ENCODE assay signal across 8 cellular contexts in the genomic region with DNA sequence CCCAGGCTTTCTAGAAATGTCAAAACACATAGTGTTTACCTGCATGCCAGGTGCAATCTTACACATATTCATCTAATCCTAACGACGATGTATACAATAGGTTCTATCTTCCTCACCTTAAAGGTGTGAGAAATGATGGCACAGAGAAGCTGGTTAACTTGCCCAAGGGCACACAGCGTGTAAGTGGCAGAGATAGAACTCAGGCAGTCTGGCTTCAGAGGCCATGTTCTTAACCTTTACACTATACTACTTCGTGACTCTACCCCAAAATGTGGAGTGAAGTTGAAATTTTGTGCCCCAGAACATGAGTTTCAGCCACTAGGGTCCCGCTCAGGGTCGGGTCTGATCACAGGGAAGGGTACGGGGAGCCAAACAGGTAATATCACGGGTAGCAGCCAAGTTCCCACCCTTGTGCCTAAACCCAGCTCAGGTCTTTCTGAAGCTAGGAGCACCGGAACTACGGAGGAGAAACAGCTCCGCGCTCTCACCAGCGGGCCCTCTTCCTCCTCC. TPM values are rescaled to one million over a fixed set of nuclear protein-coding genes. Genes with fewer than 3 reads are reported as not detected.
DNase-seq lines count a peak whose midpoint lies in the region; TF ChIP-seq lines count a peak whose summit lies in the region.

No MANE protein-coding gene starts in this region.

- H3K4me1 ChIP-seq in colonic mucosa (peaks cover 37% of the 10 kb centered on the region), muscle layer of colon (ENCODE audit: insufficient read depth, low read length) (peaks cover 33% of the 10 kb centered on the region)

- no peaks in the 10 kb centered on the region for H3K27me3 Mint-ChIP-seq in T-helper 1 cell treated with Interleukin-12 subunit alpha and Interleukin-12 subunit beta and Interleukin-4 antibody, amounts not matched to agents 30 μg/mL and 1 μg/mL, for 36 hours (ENCODE audit: low read depth)

- H3K27ac ChIP-seq in colonic mucosa (peak overlapping the region; percentile 84), muscle layer of colon (ENCODE audit: low read depth, low read length) (peak overlapping the region; percentile 97)

- no peak for TF ChIP-seq CTCF in colonic mucosa (IDR thresholded peaks at IDR 0.05)

- H3K27me3 ChIP-seq in colonic mucosa (no peaks in the 10 kb centered on the region), muscle layer of colon (ENCODE audit: control insufficient read depth in 1 of 2, insufficient read depth in 2 of 2, low read length in 2 of 2) (no peaks in the 10 kb centered on the region)

- H3K9me3 ChIP-seq in colonic mucosa, result no peaks in the 10 kb centered on the region
- no peaks in the 10 kb centered on the region for H3K9me3 ChIP-seq in muscle layer of colon (ENCODE audit: low read length)

- DNase-seq in T-helper 1 cell, result no peak
- DNase-seq in M059J (ENCODE audit: low read depth), result peak; percentile 33
- peak; percentile 38 for DNase-seq in colonic mucosa
- no peak for DNase-seq in NCI-H1417 treated with DMSO at 0.1 percent for 48 hours (lab: John Stamatoyannopoulos, UW)
- DNase-seq in stimulated activated CD4-positive, alpha-beta T cell treated with anti-CD3 and anti-CD28 coated beads, Interleukin-2, amount 100 ng/mL, for 24 hours, result no peak
- DNase-seq in stimulated activated naive CD4-positive, alpha-beta T cell (lab: John Stamatoyannopoulos, UW), result no peak

- H3K4me3 ChIP-seq in colonic mucosa (peak overlapping the region; percentile 90), muscle layer of colon (ENCODE audit: low read depth in 1 of 2, low read length in 2 of 2) (peak overlapping the region; percentile 83 to 98)

- H3K9ac ChIP-seq in colonic mucosa (ENCODE audit: low read depth in 2 of 2, low read length in 2 of 2) (peak overlapping the region; percentile 95 to 97), muscle layer of colon (ENCODE audit: low read length) (peak overlapping the region; percentile 79)

- peak overlapping the region; percentile 98 for H3K27ac Mint-ChIP-seq in T-helper 1 cell treated with Interleukin-12 subunit alpha and Interleukin-12 subunit beta and Interleukin-4 antibody, amounts not matched to agents 30 μg/mL and 1 μg/mL, for 36 hours

- H3K36me3 ChIP-seq in colonic mucosa, result peaks cover 9% of the 10 kb centered on the region
- H3K36me3 ChIP-seq in muscle layer of colon (ENCODE audit: insufficient read depth, low read length), result peaks cover 64% of the 10 kb centered on the region

- H3K4me3 Mint-ChIP-seq in T-helper 1 cell treated with Interleukin-12 subunit alpha and Interleukin-12 subunit beta and Interleukin-4 antibody, amounts not matched to agents 30 μg/mL and 1 μg/mL, for 36 hours, result peak overlapping the region; percentile 96

- intact Hi-C loops in colonic mucosa (cut with DNase I), result no loop called here

- H3K36me3 Mint-ChIP-seq in T-helper 1 cell treated with Interleukin-12 subunit alpha and Interleukin-12 subunit beta and Interleukin-4 antibody, amounts not matched to agents 30 μg/mL and 1 μg/mL, for 36 hours (ENCODE audit: low read depth), result peaks cover 60% of the 10 kb centered on the region

- H3K4me1 Mint-ChIP-seq in T-helper 1 cell treated with Interleukin-12 subunit alpha and Interleukin-12 subunit beta and Interleukin-4 antibody, amounts not matched to agents 30 μg/mL and 1 μg/mL, for 36 hours (ENCODE audit: low read depth), result peaks cover 37% of the 10 kb centered on the region

- no peaks in the 10 kb centered on the region for H3K9me3 Mint-ChIP-seq in T-helper 1 cell treated with Interleukin-12 subunit alpha and Interleukin-12 subunit beta and Interleukin-4 antibody, amounts not matched to agents 30 μg/mL and 1 μg/mL, for 36 hours

RNA-seq across cellular contexts. Expression of gene VPS52, which starts 0.5 kb away (rescaled TPM):
- 37.5 and 45.3 TPM in 2 replicates for total RNA-seq in M059J (2014; rRNA removed; shearing (Covaris generic))
- total RNA-seq in colonic mucosa, result 10 to 100 TPM; 48.4 to 73.2 TPM

RNA-seq across cellular contexts. Expression of gene RPS18, which starts 0.7 kb away (rescaled TPM):
- 2,277 and 2,867 TPM in 2 replicates for total RNA-seq in M059J (2014; rRNA removed; shearing (Covaris generic))
- 1,000 to 10,000 TPM; 1,996 to 2,041 TPM for total RNA-seq in colonic mucosa

RNA-seq across cellular contexts. Expression of gene B3GALT4, which starts 5.8 kb away (rescaled TPM):
- not detected in 2 replicates for total RNA-seq in M059J (2014; rRNA removed; shearing (Covaris generic))
- 10 to 100 TPM; 22.0 to 26.4 TPM for total RNA-seq in colonic mucosa

RNA-seq across cellular contexts. Expression of gene WDR46, which starts 17.9 kb away (rescaled TPM):
- total RNA-seq in M059J (2014; rRNA removed; shearing (Covaris generic)), result 151 and 184 TPM in 2 replicates
- 10 to 100 TPM; 25.7 to 51.7 TPM for total RNA-seq in colonic mucosa

RNA-seq across cellular contexts. Expression of gene PFDN6, which starts 18.2 kb away (rescaled TPM):
- 123 and 136 TPM in 2 replicates for total RNA-seq in M059J (2014; rRNA removed; shearing (Covaris generic))
- total RNA-seq in colonic mucosa, result 10 to 100 TPM; 36.5 to 77.0 TPM

Comparison
In these comparisons a context has a peak if more than half of its experiments do, and no peak if none do; other contexts are left out.
1. DNase-seq: peak in M059J (single experiment) and colonic mucosa (single experiment); none in T-helper 1 cell (0 of 5), NCI-H1417 treated with DMSO at 0.1 percent for 48 hours (single experiment), stimulated activated CD4-positive, alpha-beta T cell treated with anti-CD3 and anti-CD28 coated beads, Interleukin-2, amount 100 ng/mL, for 24 hours (0 of 2) and stimulated activated naive CD4-positive, alpha-beta T cell (0 of 6).
2. RNA of gene B3GALT4, which starts 5.8 kb away (total RNA-seq): 22.0 to 26.4 TPM in colonic mucosa; not detected in M059J; every median in the first group is over 10 times any median in the second.